In the genomic region with DNA sequence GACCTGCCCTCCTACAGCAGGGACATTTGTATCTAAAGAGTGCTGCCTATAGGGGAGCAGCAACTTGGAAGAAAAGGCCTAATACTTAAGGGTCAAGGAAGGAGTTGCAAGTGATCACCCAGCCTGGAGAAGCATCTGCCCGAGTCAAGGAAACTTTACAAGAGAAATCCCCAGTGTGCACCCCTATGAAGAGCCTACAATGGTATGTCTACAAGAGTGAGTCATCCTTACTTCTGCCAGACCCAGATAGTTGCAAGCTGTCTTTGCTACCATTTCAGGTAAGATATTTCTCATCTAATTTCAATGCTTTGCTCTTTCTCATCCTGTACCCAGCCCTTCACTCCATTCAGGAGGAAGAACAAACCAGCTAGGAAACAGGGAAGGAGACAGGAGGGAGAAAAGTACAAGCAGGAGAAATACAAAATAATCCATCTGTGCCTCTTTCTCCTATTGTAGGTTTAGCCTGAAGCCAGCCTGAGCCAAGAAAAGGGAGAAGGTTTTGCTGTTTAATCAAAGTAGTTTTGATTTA, we compare ENCODE assay signal across 10 cellular contexts. TPM values are rescaled to one million over a fixed set of nuclear protein-coding genes. Genes with fewer than 3 reads are reported as not detected.
DNase-seq lines count a peak whose midpoint lies in the region; ATAC-seq and TF ChIP-seq lines count a peak whose summit lies in the region.
"Had no signal": no experiment of that assay in that cellular context is flagged by ENCODE, and none has a peak within 500 bp of the region (broad histone marks: within the 10 kb centered on the region; RNA-seq: fewer than 3 reads in every experiment).

No MANE protein-coding gene starts in this region.

- ATAC-seq in HG02571 (IDR thresholded peaks at IDR 0.05; ENCODE audit: unreplicated experiment): no peak

- TF ChIP-seq CTCF in choroid plexus epithelial cell (conservative IDR thresholded peaks at IDR 0.05; ENCODE audit: low read depth, low read length) (no peak), osteoblast (IDR thresholded peaks at IDR 0.05; ENCODE audit: extremely low read depth, low read depth, low read length) (no peak)

- H3K36me3 ChIP-seq in osteoblast (ENCODE audit: insufficient read depth, low read length): no peaks in the 10 kb centered on the region
- H3K36me3 ChIP-seq: vagina had no signal

- H2AFZ ChIP-seq in osteoblast (ENCODE audit: low read length): peak overlapping the region; percentile 76

- peaks cover 23% of the 10 kb centered on the region for H3K4me1 ChIP-seq in osteoblast (ENCODE audit: insufficient read depth, low read length)
- H3K4me1 ChIP-seq: vagina had no signal

- no peaks in the 10 kb centered on the region for H3K9me3 ChIP-seq in osteoblast (ENCODE audit: low read depth, low read length)
- H3K9me3 ChIP-seq: vagina had no signal

- no peaks in the 10 kb centered on the region for H3K27me3 ChIP-seq in osteoblast (ENCODE audit: insufficient read depth, low read length)
- H3K27me3 ChIP-seq: vagina had no signal

- no peaks in the 10 kb centered on the region for H4K20me1 ChIP-seq in osteoblast (ENCODE audit: insufficient read depth, low read length)

- peak; percentile 92 for DNase-seq in ELR (ENCODE audit: low read depth)
- peak; percentile 54 for DNase-seq in MV-4-11 (lab: John Stamatoyannopoulos, UW)
- peak; percentile 96 for DNase-seq in choroid plexus epithelial cell (ENCODE audit: low read depth)
- no peak for DNase-seq in osteoblast (ENCODE audit: insufficient read length, low spot score, missing footprints)
- DNase-seq in globus pallidus (ENCODE audit: low spot score): no peak
- DNase-seq in NCI-H526 treated with DMSO at 0.1 percent for 48 hours (lab: John Stamatoyannopoulos, UW): no peak
- no peak for DNase-seq in SKM-1 treated with dmso at 0.1 percent for 144 hours (lab: John Stamatoyannopoulos, UW; ENCODE audit: unreplicated experiment)
- DNase-seq: NK-92 treated with Interleukin-12 subunit alpha and Interleukin-12 subunit beta, amount 100 ng/mL, for 24 hours had no signal

- peak overlapping the region; percentile 69 for H3K4me2 ChIP-seq in osteoblast (ENCODE audit: insufficient read depth, low read length)

- H3K4me3 ChIP-seq in choroid plexus epithelial cell (ENCODE audit: low read depth, low read length): peak overlapping the region; percentile 29
- H3K4me3 ChIP-seq in osteoblast (ENCODE audit: insufficient read depth, low read length): peak overlapping the region; percentile 18
- H3K4me3 ChIP-seq: vagina had no signal

- H3K27ac ChIP-seq in osteoblast (ENCODE audit: low read depth, low read length): peak overlapping the region; percentile 25
- H3K27ac ChIP-seq: vagina had no signal

- no peaks in the 10 kb centered on the region for H3K79me2 ChIP-seq in osteoblast (ENCODE audit: insufficient read depth, low read length)

RNA-seq across cellular contexts. Expression of a gene that starts 34.4 kb away (rescaled TPM):
- not detected in 2 replicates for total RNA-seq in osteoblast
- total RNA-seq: vagina had no signal

Comparison
In these comparisons a context has a peak if more than half of its experiments do, and no peak if none do; other contexts are left out.
1. DNase-seq: peak in ELR (single experiment), MV-4-11 (single experiment) and choroid plexus epithelial cell (single experiment); none in osteoblast (single experiment), globus pallidus (single experiment), NCI-H526 treated with DMSO at 0.1 percent for 48 hours (single experiment) and SKM-1 treated with dmso at 0.1 percent for 144 hours (single experiment).